Comparison of ENCODE assay signal across 2 cellular contexts in the genomic region with DNA sequence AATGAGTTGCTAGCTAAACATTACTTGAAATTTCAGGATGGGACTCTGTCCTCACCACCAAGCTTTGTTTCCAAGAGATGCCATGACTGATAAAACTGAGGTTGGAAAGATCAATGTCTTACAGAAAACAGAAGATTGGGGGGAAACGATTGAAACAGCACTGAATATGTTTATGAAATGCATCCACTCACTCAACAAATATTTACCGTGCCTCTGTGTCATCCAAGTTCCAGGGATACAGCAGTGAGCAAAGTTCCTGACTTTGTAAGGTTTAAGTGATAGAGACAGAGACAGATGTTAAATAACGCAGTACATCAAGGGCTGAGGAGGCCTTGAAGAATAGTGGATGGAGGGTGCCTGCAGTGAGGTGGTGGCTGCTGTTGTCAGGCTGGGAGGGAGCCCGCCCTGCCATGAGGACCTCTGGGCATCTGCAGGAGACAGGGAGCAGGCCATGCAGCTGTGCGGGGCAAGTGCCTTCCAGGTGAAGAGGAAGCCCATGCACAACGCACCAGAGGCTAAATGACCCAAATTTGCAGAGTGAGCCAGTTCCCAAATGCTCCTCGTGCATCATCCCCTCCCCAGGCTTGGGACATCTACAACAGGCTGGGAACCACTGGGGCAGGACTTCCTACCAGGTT.
TF ChIP-seq lines count a peak whose summit lies in the region.

No MANE protein-coding gene starts in this region.

TF ChIP-seq in IMR-90, 13 proteins besides CTCF, POLR2A, EP300 and RAD21 (continued from another document):
- TF ChIP-seq, protein P1, sequence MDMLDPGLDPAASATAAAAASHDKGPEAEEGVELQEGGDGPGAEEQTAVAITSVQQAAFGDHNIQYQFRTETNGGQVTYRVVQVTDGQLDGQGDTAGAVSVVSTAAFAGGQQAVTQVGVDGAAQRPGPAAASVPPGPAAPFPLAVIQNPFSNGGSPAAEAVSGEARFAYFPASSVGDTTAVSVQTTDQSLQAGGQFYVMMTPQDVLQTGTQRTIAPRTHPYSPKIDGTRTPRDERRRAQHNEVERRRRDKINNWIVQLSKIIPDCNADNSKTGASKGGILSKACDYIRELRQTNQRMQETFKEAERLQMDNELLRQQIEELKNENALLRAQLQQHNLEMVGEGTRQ (IDR thresholded peaks at IDR 0.05; ENCODE audit: low read depth, low read length): no peak
- TF ChIP-seq SMC3 (IDR thresholded peaks at IDR 0.05; ENCODE audit: low read depth, low read length): no peak
- TF ChIP-seq BHLHE40 (IDR thresholded peaks at IDR 0.05; ENCODE audit: low read depth, low read length): no peak
- TF ChIP-seq RCOR1 (IDR thresholded peaks at IDR 0.05; ENCODE audit: insufficient replicate concordance, low read length): no peak
- TF ChIP-seq, protein P2, sequence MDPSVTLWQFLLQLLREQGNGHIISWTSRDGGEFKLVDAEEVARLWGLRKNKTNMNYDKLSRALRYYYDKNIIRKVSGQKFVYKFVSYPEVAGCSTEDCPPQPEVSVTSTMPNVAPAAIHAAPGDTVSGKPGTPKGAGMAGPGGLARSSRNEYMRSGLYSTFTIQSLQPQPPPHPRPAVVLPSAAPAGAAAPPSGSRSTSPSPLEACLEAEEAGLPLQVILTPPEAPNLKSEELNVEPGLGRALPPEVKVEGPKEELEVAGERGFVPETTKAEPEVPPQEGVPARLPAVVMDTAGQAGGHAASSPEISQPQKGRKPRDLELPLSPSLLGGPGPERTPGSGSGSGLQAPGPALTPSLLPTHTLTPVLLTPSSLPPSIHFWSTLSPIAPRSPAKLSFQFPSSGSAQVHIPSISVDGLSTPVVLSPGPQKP (IDR thresholded peaks at IDR 0.05; ENCODE audit: borderline replicate concordance, low read depth, low read length): no peak
- TF ChIP-seq CHD1 (IDR thresholded peaks at IDR 0.05; ENCODE audit: low read depth, low read length): no peak
- TF ChIP-seq FOS (IDR thresholded peaks at IDR 0.05; ENCODE audit: low read depth, low read length): no peak
- no peak for TF ChIP-seq RFX5 (IDR thresholded peaks at IDR 0.05; ENCODE audit: low read depth, low read length)
- TF ChIP-seq NFE2L2 (IDR thresholded peaks at IDR 0.05; ENCODE audit: low read depth, low read length): no peak
- TF ChIP-seq MAZ (IDR thresholded peaks at IDR 0.05; ENCODE audit: borderline replicate concordance, low read depth, low read length): no peak
- no peak for TF ChIP-seq MAFK (IDR thresholded peaks at IDR 0.05; ENCODE audit: low read depth, low read length)

TF ChIP-seq in SK-N-SH treated with all-trans-retinoic acid at 6 μM for 48 hours, 23 proteins besides CTCF, POLR2A, EP300 and RAD21 (continued from another document):
- no peak for TF ChIP-seq TSHZ2 (CRISPR knock-in tag; IDR thresholded peaks at IDR 0.05)
- TF ChIP-seq CSDC2 (CRISPR knock-in tag; IDR thresholded peaks at IDR 0.05): no peak
- no peak for TF ChIP-seq ZFP30 (CRISPR knock-in tag; IDR thresholded peaks at IDR 0.05)
- no peak for TF ChIP-seq BACH2 (CRISPR knock-in tag; IDR thresholded peaks at IDR 0.05; ENCODE audit: borderline replicate concordance)
- TF ChIP-seq PPARA (CRISPR knock-in tag; IDR thresholded peaks at IDR 0.05; ENCODE audit: borderline replicate concordance): no peak
- TF ChIP-seq ZNF70 (CRISPR knock-in tag; IDR thresholded peaks at IDR 0.05): no peak
- no peak for TF ChIP-seq CREB5 (CRISPR knock-in tag; IDR thresholded peaks at IDR 0.05; ENCODE audit: low read depth)
- no peak for TF ChIP-seq ISL1 (CRISPR knock-in tag; IDR thresholded peaks at IDR 0.05)
- TF ChIP-seq RARB (CRISPR knock-in tag; IDR thresholded peaks at IDR 0.05): no peak
- no peak for TF ChIP-seq SNAI2 (CRISPR knock-in tag; IDR thresholded peaks at IDR 0.05)
- TF ChIP-seq ZNF8 (CRISPR knock-in tag; IDR thresholded peaks at IDR 0.05): no peak
- no peak for TF ChIP-seq POU6F1 (CRISPR knock-in tag; IDR thresholded peaks at IDR 0.05; ENCODE audit: borderline replicate concordance, low read depth)
- TF ChIP-seq TOX (CRISPR knock-in tag; IDR thresholded peaks at IDR 0.05; ENCODE audit: borderline replicate concordance): no peak
- TF ChIP-seq ZNF565 (CRISPR knock-in tag; conservative IDR thresholded peaks at IDR 0.05; ENCODE audit: low read depth): no peak
